25 cellular contexts compared by ENCODE assay signal in genomic region chr21:25635310-25635709, GRCh38. TPM values are rescaled to one million over a fixed set of nuclear protein-coding genes. Genes with fewer than 3 reads are reported as not detected.
DNase-seq lines count a peak whose midpoint lies in the region; ATAC-seq, FAIRE-seq and TF ChIP-seq lines count a peak whose summit lies in the region.
"Had no signal": no experiment of that assay in that cellular context is flagged by ENCODE, and none has a peak within 500 bp of the region (broad histone marks: within the 10 kb centered on the region; RNA-seq: fewer than 3 reads in every experiment).

No MANE protein-coding gene starts in this region.

- H3K9me3 ChIP-seq in HepG2 (ENCODE audit: low read length), result no peaks in the 10 kb centered on the region
- no peaks in the 10 kb centered on the region for H3K9me3 ChIP-seq in right lobe of liver
- H3K9me3 ChIP-seq in neural progenitor cell (ENCODE audit: low read depth), result no peaks in the 10 kb centered on the region
- H3K9me3 ChIP-seq: Caco-2, SK-N-SH had no signal

- DNase-seq in HepG2 (ENCODE audit: low spot score) (no peak), right lobe of liver (no peak), H4 (ENCODE audit: low spot score) (peak; percentile 12), RKO (ENCODE audit: low spot score) (peak; percentile 1), SHP77 (lab: John Stamatoyannopoulos, UW) (no peak), GM19239 (ENCODE audit: insufficient read length, low spot score) (no peak), neural progenitor cell (ENCODE audit: low spot score) (no peak)
- DNase-seq: C1 segment of cervical spinal cord; Caco-2; CD4-positive, alpha-beta memory T cell; DMS79; GM23248; H9; IMR-90; NCI-H1092; NCI-H1417 treated with DMSO at 0.1 percent for 48 hours; NCI-H1694 treated with DMSO at 0.1 percent for 48 hours; NCI-H2081; NCI-H2227 treated with DMSO at 0.1 percent for 48 hours; NCI-H526 treated with DMSO at 0.1 percent for 48 hours; SK-N-SH; SW 1271 had no signal

- no peak for ATAC-seq in HepG2
- ATAC-seq in right lobe of liver, result no peak
- ATAC-seq: Panc1 had no signal

- H4K20me1 ChIP-seq in HepG2 (ENCODE audit: insufficient read depth, low read length), result no peaks in the 10 kb centered on the region
- H4K20me1 ChIP-seq in neural progenitor cell (ENCODE audit: low read depth), result no peaks in the 10 kb centered on the region

- TF ChIP-seq RAD21 in HepG2 (CRISPR knock-in tag; IDR thresholded peaks at IDR 0.05), result no peak

- no peak overlapping the region for H3K4me3 Mint-ChIP-seq in neural progenitor cell
- H3K4me3 Mint-ChIP-seq: CD4-positive, alpha-beta memory T cell; H9 had no signal

- no peak overlapping the region for H3K27ac Mint-ChIP-seq in neural progenitor cell
- H3K27ac Mint-ChIP-seq: CD4-positive, alpha-beta memory T cell had no signal

- peaks cover 3% of the 10 kb centered on the region for H3K27me3 Mint-ChIP-seq in neural progenitor cell (ENCODE audit: insufficient read depth, low read depth)

- H3K4me2 ChIP-seq in HepG2 (ENCODE audit: low read depth, low read length), result no peak overlapping the region
- no peak overlapping the region for H3K4me2 ChIP-seq in neural progenitor cell
- H3K4me2 ChIP-seq: KMS-11, SK-N-SH had no signal

- TF ChIP-seq EP300 in HepG2 (IDR thresholded peaks at IDR 0.05; ENCODE audit: low read depth in 2 of 2, low read length in 2 of 2), result no peak
- TF ChIP-seq EP300 in HepG2 (CRISPR knock-in tag; IDR thresholded peaks at IDR 0.05; ENCODE audit: borderline replicate concordance), result no peak

- H3K79me2 ChIP-seq in HepG2 (ENCODE audit: insufficient read depth, low read length) (no peaks in the 10 kb centered on the region), neural progenitor cell (ENCODE audit: low read depth) (no peaks in the 10 kb centered on the region)

- 6% methylated on average over 8 of the region's 8 CpGs for WGBS in HepG2 (ENCODE audit: low lambda C conversion rate)
- WGBS in right lobe of liver (ENCODE audit: insufficient coverage, low coverage, low lambda C conversion rate, missing lambda C conversion rate), result 66% methylated on average over 6 of the region's 8 CpGs

- H3K27ac ChIP-seq in HepG2 (ENCODE audit: extremely low read length, insufficient read depth, low read length) (no peak overlapping the region), right lobe of liver (no peak overlapping the region), neural progenitor cell (no peak overlapping the region)
- H3K27ac ChIP-seq: GM23248, KMS-11 had no signal

- peaks cover 16% of the 10 kb centered on the region for H3K4me1 Mint-ChIP-seq in neural progenitor cell

- peaks cover 0 to 21% of the 10 kb centered on the region in 2 experiments; a peak in 2 of 5 replicates for H3K27me3 ChIP-seq in HepG2 (ENCODE audit: control insufficient read depth in 1 of 2, insufficient read depth in 2 of 2, low read length in 2 of 2)
- H3K27me3 ChIP-seq in right lobe of liver, result no peaks in the 10 kb centered on the region
- peaks cover 26% of the 10 kb centered on the region for H3K27me3 ChIP-seq in neural progenitor cell

- H3K36me3 ChIP-seq in HepG2 (replicated peaks in 1 of 2; ENCODE audit: control insufficient read depth in 1 of 2, insufficient read depth in 2 of 2, low read length in 2 of 2) (no peaks in the 10 kb centered on the region), right lobe of liver (no peaks in the 10 kb centered on the region), neural progenitor cell (no peaks in the 10 kb centered on the region)

- in situ Hi-C loops in HepG2 (cut with HindIII; ENCODE audit: extremely low pct_ligation_motif_present, low pct_unique_long_range_greater_than_20kb), result no loop called here

- peaks cover 6% of the 10 kb centered on the region for H3F3A ChIP-seq in neural progenitor cell (ENCODE audit: low read depth)

- FAIRE-seq in HepG2 (lab: Jason Lieb, UNC) (no peak), GM19239 (lab: Jason Lieb, UNC) (no peak)
- FAIRE-seq: HTR-8/SVneo had no signal

- no peak for TF ChIP-seq CTCF in HepG2 (CRISPR knock-in tag; IDR thresholded peaks at IDR 0.05)
- no peak for TF ChIP-seq CTCF in right lobe of liver (IDR thresholded peaks at IDR 0.05)
- TF ChIP-seq CTCF in neural progenitor cell (IDR thresholded peaks at IDR 0.05), result no peak

- POLR2A ChIA-PET in HepG2 (lab: Yijun Ruan, JAX), result no interaction called here

- BruUV-seq in HepG2 (replicated peaks; lab: Mats Ljungman, UMichigan), result no TSS peak

- TF ChIP-seq POLR2A in HepG2 (IDR thresholded peaks at IDR 0.05; ENCODE audit: insufficient read depth in 1 of 2, low read depth in 2 of 2, low read length in 2 of 2) (no peak), right lobe of liver (IDR thresholded peaks at IDR 0.05) (no peak)

- H3K4me1 ChIP-seq in HepG2 (ENCODE audit: insufficient read depth, low read length) (peaks cover 8% of the 10 kb centered on the region; the same call in 1 of the 2 replicates), right lobe of liver (peaks cover 0 to 18% (median 0%) of the 10 kb centered on the region in 4 donors), neural progenitor cell (peaks cover 9% of the 10 kb centered on the region)
- H3K4me1 ChIP-seq: Caco-2 had no signal

- H3K9me3 Mint-ChIP-seq in neural progenitor cell, result no peaks in the 10 kb centered on the region
- H3K9me3 Mint-ChIP-seq: CD4-positive, alpha-beta memory T cell; H9 had no signal

- no peak overlapping the region for H3K4me3 ChIP-seq in HepG2 (replicated peaks in 1 of 3; ENCODE audit: insufficient read depth in 1 of 3, low read depth in 2 of 3, low read length in 3 of 3)
- H3K4me3 ChIP-seq in right lobe of liver, result no peak overlapping the region
- no peak overlapping the region for H3K4me3 ChIP-seq in neural progenitor cell
- H3K4me3 ChIP-seq: GM23248 had no signal

- H2AFZ ChIP-seq in HepG2 (ENCODE audit: low read length) (no peak overlapping the region), neural progenitor cell (replicated peaks) (no peak overlapping the region)
- H2AFZ ChIP-seq: GM23248 had no signal

- CTCF ChIA-PET in HepG2 (lab: Yijun Ruan, JAX; ENCODE audit: low intra/inter-chr PET ratio, low total read pairs), result no interaction called here

- no peaks in the 10 kb centered on the region for H3K36me3 Mint-ChIP-seq in neural progenitor cell
- H3K36me3 Mint-ChIP-seq: CD4-positive, alpha-beta memory T cell had no signal

- intact Hi-C loops in HepG2 (cut with micrococcal nuclease; ENCODE audit: unreplicated experiment), result no loop called here
- intact Hi-C loops in right lobe of liver (cut with DNase I), result no loop called here

- H3K9ac ChIP-seq in HepG2 (ENCODE audit: insufficient read depth, low read depth, low read length) (no peak overlapping the region), neural progenitor cell (no peak overlapping the region)
- H3K9ac ChIP-seq: GM23248, KMS-11, SK-N-SH had no signal

RNA-seq across cellular contexts. Expression of gene JAM2, which starts 3.7 kb away (rescaled TPM):
- total RNA-seq in HepG2 (2016; rRNA removed; fragmentation: Illumina TruSeq; extraction: Trizol) (not detected in 2 replicates), right lobe of liver (1 to 10 TPM; 1.3 to 2.9 (median 2.0) TPM), neural progenitor cell (ENCODE audit: low replicate concordance) (1.9 and 3.5 TPM in 2 replicates)
- not detected in 2 replicates for total RNA-seq in HepG2 (2016; cell fraction: cytosol; rRNA removed; fragmentation: Illumina TruSeq; extraction: Trizol; ENCODE audit: low read depth)
- not detected in 2 replicates for total RNA-seq in HepG2 (2016; cell fraction: insoluble cytoplasmic fraction; rRNA removed; fragmentation: Illumina TruSeq; extraction: Trizol)
- total RNA-seq in HepG2 (2016; cell fraction: membrane; rRNA removed; fragmentation: Illumina TruSeq; extraction: Trizol), result not detected in 2 replicates
- not detected in 2 replicates for total RNA-seq in HepG2 (2016; cell fraction: nucleus; rRNA removed; fragmentation: Illumina TruSeq; extraction: Trizol)
- 0.04 and 0.07 TPM in 2 replicates for polyA plus RNA-seq in HepG2 (2011; rRNA removed)
- polyA plus RNA-seq in HepG2 (2011; cell fraction: cytosol; rRNA removed), result not detected in 2 replicates
- polyA plus RNA-seq in HepG2 (2011; cell fraction: nucleus; rRNA removed), result 0.10 TPM in 1 of 2 replicates, not detected in the other
- 0.12 TPM in 1 of 2 replicates, not detected in the other for polyA plus RNA-seq in HepG2 (2012)
- polyA plus RNA-seq in HepG2 (2016; cell fraction: cytosol; fragmentation: Illumina TruSeq; extraction: Trizol; ENCODE audit: low read depth), result not detected in 2 replicates
- not detected in 2 replicates for polyA plus RNA-seq in HepG2 (2016; cell fraction: insoluble cytoplasmic fraction; fragmentation: Illumina TruSeq; extraction: Trizol; ENCODE audit: low read depth)
- polyA plus RNA-seq in HepG2 (2016; cell fraction: membrane; fragmentation: Illumina TruSeq; extraction: Trizol; ENCODE audit: low read depth), result not detected in 2 replicates
- polyA plus RNA-seq in HepG2 (2016; cell fraction: nucleus; fragmentation: Illumina TruSeq; extraction: Trizol; ENCODE audit: insufficient read depth, low read depth), result not detected in 2 replicates
- polyA minus RNA-seq in HepG2 (2011; rRNA and poly(A)+ RNA removed; ENCODE audit: low replicate concordance), result not detected in 2 replicates
- not detected in 2 replicates for polyA minus RNA-seq in HepG2 (2011; cell fraction: cytosol; rRNA and poly(A)+ RNA removed)
- polyA minus RNA-seq in HepG2 (2011; cell fraction: nucleus; rRNA and poly(A)+ RNA removed), result not detected in 2 replicates
- total RNA-seq in H4 (2014; rRNA removed; shearing (Covaris generic)), result 0.70 and 3.1 TPM in 2 replicates

RNA-seq across cellular contexts. Expression of gene MRPL39, which starts 28.0 kb away (rescaled TPM):
- total RNA-seq in HepG2 (2016; rRNA removed; fragmentation: Illumina TruSeq; extraction: Trizol) (91.2 and 141 TPM in 2 replicates), right lobe of liver (10 to 100 TPM; 18.4 to 23.8 (median 19.5) TPM), neural progenitor cell (ENCODE audit: low replicate concordance) (35.5 and 63.1 TPM in 2 replicates)
- 11.9 and 12.5 TPM in 2 replicates for total RNA-seq in HepG2 (2016; cell fraction: cytosol; rRNA removed; fragmentation: Illumina TruSeq; extraction: Trizol; ENCODE audit: low read depth)
- 88.8 and 142 TPM in 2 replicates for total RNA-seq in HepG2 (2016; cell fraction: insoluble cytoplasmic fraction; rRNA removed; fragmentation: Illumina TruSeq; extraction: Trizol)
- total RNA-seq in HepG2 (2016; cell fraction: membrane; rRNA removed; fragmentation: Illumina TruSeq; extraction: Trizol), result 14.3 and 18.5 TPM in 2 replicates
- total RNA-seq in HepG2 (2016; cell fraction: nucleus; rRNA removed; fragmentation: Illumina TruSeq; extraction: Trizol), result 33.8 and 40.4 TPM in 2 replicates
- 19.8 and 29.1 TPM in 2 replicates for polyA plus RNA-seq in HepG2 (2011; rRNA removed)
- 11.8 and 15.2 TPM in 2 replicates for polyA plus RNA-seq in HepG2 (2011; cell fraction: cytosol; rRNA removed)
- polyA plus RNA-seq in HepG2 (2011; cell fraction: nucleus; rRNA removed), result 4.5 and 5.4 TPM in 2 replicates
- 27.8 and 42.6 TPM in 2 replicates for polyA plus RNA-seq in HepG2 (2012)
- polyA plus RNA-seq in HepG2 (2016; cell fraction: cytosol; fragmentation: Illumina TruSeq; extraction: Trizol; ENCODE audit: low read depth), result 7.7 and 8.7 TPM in 2 replicates
- 109 and 121 TPM in 2 replicates for polyA plus RNA-seq in HepG2 (2016; cell fraction: insoluble cytoplasmic fraction; fragmentation: Illumina TruSeq; extraction: Trizol; ENCODE audit: low read depth)
- 9.3 and 12.6 TPM in 2 replicates for polyA plus RNA-seq in HepG2 (2016; cell fraction: membrane; fragmentation: Illumina TruSeq; extraction: Trizol; ENCODE audit: low read depth)
- polyA plus RNA-seq in HepG2 (2016; cell fraction: nucleus; fragmentation: Illumina TruSeq; extraction: Trizol; ENCODE audit: insufficient read depth, low read depth), result 31.3 and 36.3 TPM in 2 replicates
- polyA minus RNA-seq in HepG2 (2011; rRNA and poly(A)+ RNA removed; ENCODE audit: low replicate concordance), result 5.1 and 12.3 TPM in 2 replicates
- polyA minus RNA-seq in HepG2 (2011; cell fraction: cytosol; rRNA and poly(A)+ RNA removed), result 11.0 and 11.9 TPM in 2 replicates
- polyA minus RNA-seq in HepG2 (2011; cell fraction: nucleus; rRNA and poly(A)+ RNA removed), result 23.2 and 30.5 TPM in 2 replicates
- total RNA-seq in H4 (2014; rRNA removed; shearing (Covaris generic)), result 73.9 and 79.0 TPM in 2 replicates

Comparison
In these comparisons a context has a peak if more than half of its experiments do, and no peak if none do; other contexts are left out.
1. DNase-seq: peak in H4 (single experiment) and RKO (single experiment); none in HepG2 (single experiment), right lobe of liver (0 of 3), SHP77 (0 of 2), GM19239 (single experiment) and neural progenitor cell (single experiment).